ENCODE assay signal across 8 cellular contexts in the genomic region with DNA sequence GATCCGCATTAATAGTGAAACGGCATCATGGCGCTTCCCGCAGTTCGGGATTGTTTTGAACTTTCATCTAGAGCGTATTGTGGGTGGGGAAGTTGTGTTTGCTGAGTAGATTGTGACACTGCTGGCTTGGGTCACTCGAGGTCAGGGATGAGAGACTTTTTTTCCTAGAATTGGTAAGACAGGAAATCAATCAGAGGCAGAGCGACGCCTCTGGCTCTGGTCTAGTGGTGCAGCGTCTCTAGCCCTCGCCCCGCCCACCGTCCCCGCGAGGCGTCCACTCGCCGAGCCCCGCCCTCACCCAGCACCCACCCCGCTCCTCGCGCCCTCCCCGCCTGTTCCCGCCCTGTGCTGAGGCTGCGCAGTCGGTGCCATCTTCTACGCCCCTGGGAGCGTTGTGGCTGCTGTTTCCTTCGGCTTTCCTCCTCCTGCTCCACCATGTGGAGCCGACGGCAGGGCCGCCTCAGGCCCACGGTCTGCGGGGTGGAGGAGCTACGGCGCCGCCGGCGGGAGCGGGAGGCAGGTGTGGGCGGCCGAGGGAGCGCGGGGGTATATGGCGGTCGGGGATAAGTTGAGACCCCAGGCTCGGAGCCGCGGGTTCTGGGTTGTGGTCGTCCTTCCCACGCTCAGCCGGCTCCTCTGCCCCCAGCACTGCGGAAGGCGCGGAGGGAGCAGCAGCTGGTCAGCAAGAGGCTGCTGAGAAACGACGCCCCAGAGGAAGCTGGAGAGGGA. TPM values are rescaled to one million over a fixed set of nuclear protein-coding genes. Genes with fewer than 3 reads are reported as not detected.
A peak's percentile ranks its signal among the peaks of the same experiment; 100 is the strongest.
DNase-seq lines count a peak whose midpoint lies in the region; ATAC-seq and TF ChIP-seq lines count a peak whose summit lies in the region.

A gene (plus strand): TSS at position 359 of the 729 bp plus-strand sequence. CDS start 77 bp downstream, at position 436.

- peak within 1 kb of the TSS; percentile 77 to 91 (median 82) for H3K4me3 ChIP-seq in right lobe of liver

- no peaks in the 10 kb centered on the region for H3K9me3 ChIP-seq in right lobe of liver

- 3% methylated on average over 19 of the region's 57 CpGs for WGBS in right lobe of liver (ENCODE audit: insufficient coverage, low coverage, low lambda C conversion rate, missing lambda C conversion rate)

- peaks cover 28 to 31% of the 10 kb centered on the region in 2 donors for H3K36me3 Mint-ChIP-seq in CD14-positive monocyte

- H3K27ac ChIP-seq in right lobe of liver, result peak within 1 kb of the TSS; percentile 89 to 97 (median 94)

- peak; percentile 69 for TF ChIP-seq POLR2A in right lobe of liver (IDR thresholded peaks at IDR 0.05)

- H3K4me3 Mint-ChIP-seq in CD14-positive monocyte, result peak within 1 kb of the TSS; percentile 83 to 93

- H3K27ac Mint-ChIP-seq in CD14-positive monocyte, result peak within 1 kb of the TSS; percentile 92 to 98 (median 96)

- H3K27me3 ChIP-seq in right lobe of liver, result no peaks in the 10 kb centered on the region

- DNase-seq in CD14-positive monocyte (ENCODE audit: low spot score) (peak; percentile 98), NCI-H748 treated with DMSO at 0.1 percent for 48 hours (lab: John Stamatoyannopoulos, UW) (peak; percentile 91), dermis blood vessel endothelial cell (peak; percentile 97), right lobe of liver (peak; percentile 99 to 100 (median 99))
- peak; percentile 97 for DNase-seq in activated CD4-positive, alpha-beta T cell treated with anti-CD3 and anti-CD28 coated beads, Interleukin-2, amount 50 U/mL, for 4 hours
- DNase-seq in stimulated activated CD4-positive, alpha-beta T cell treated with anti-CD3 and anti-CD28 coated beads, Interleukin-4, amount 100 ng/mL, for 4 hours, result peak; percentile 93 to 98

- ATAC-seq in GM19372 (IDR thresholded peaks at IDR 0.05; ENCODE audit: low read depth, unreplicated experiment), result peak; percentile 94
- peak; percentile 73 for ATAC-seq in HG03558 (IDR thresholded peaks at IDR 0.05; ENCODE audit: extremely low read depth, unreplicated experiment)
- peak; percentile 90 to 98 (median 93) for ATAC-seq in right lobe of liver

- peaks cover 0 to 7% (median 3%) of the 10 kb centered on the region in 3 donors for H3K27me3 Mint-ChIP-seq in CD14-positive monocyte (ENCODE audit: low read depth in 3 of 3)

- H3K9me3 Mint-ChIP-seq in CD14-positive monocyte, result no peaks in the 10 kb centered on the region

- H3K4me1 ChIP-seq in right lobe of liver, result peaks cover 0 to 36% (median 14%) of the 10 kb centered on the region in 4 donors

- intact Hi-C loops in CD14-positive monocyte (cut with micrococcal nuclease) (loop anchor here in 1 of 2 donors (5.0 kb wide), 1 partner anchor 92 kb away; a partner anchor contains a TSS), right lobe of liver (cut with DNase I) (loop anchor here (10.0 kb wide), 1 partner anchor 74 kb away; a partner anchor contains a TSS)

- TF ChIP-seq CTCF in CD14-positive monocyte (IDR thresholded peaks at IDR 0.05) (peak; percentile 74), right lobe of liver (IDR thresholded peaks at IDR 0.05) (peak; percentile 45 to 68 (median 62))

- H3K4me1 Mint-ChIP-seq in CD14-positive monocyte, result peaks cover 52% of the 10 kb centered on the region

- peaks cover 0 to 22% (median 4%) of the 10 kb centered on the region in 4 donors for H3K36me3 ChIP-seq in right lobe of liver

RNA-seq across cellular contexts. Expression of the gene that starts here (rescaled TPM):
- polyA plus RNA-seq in CD14-positive monocyte, result 10 to 100 TPM in 1 of 2 donors, 1 to 10 TPM in 1; 9.8 to 12.6 TPM
- 18.0 and 50.2 TPM in 2 replicates for total RNA-seq in dermis blood vessel endothelial cell
- total RNA-seq in right lobe of liver, result 10 to 100 TPM in 5 of 6 experiments, 1 to 10 TPM in 1; 7.3 to 45.5 (median 23.6) TPM

Comparison
In these comparisons a context has a peak if more than half of its experiments do, and no peak if none do; other contexts are left out.
1. Peak in every context shown above with its lines: DNase-seq, ATAC-seq, H3K4me3 ChIP-seq and H3K27ac ChIP-seq.